ENCODE assay signal across 13 cellular contexts in genomic region chr12:6207254-6207942, GRCh38. TPM values are rescaled to one million over a fixed set of nuclear protein-coding genes. Genes with fewer than 3 reads are reported as not detected.
DNase-seq lines count a peak whose midpoint lies in the region; ATAC-seq and TF ChIP-seq lines count a peak whose summit lies in the region.
"Had no signal": no experiment of that assay in that cellular context is flagged by ENCODE, and none has a peak within 500 bp of the region (broad histone marks: within the 10 kb centered on the region; RNA-seq: fewer than 3 reads in every experiment).

No MANE protein-coding gene starts in this region.

- H3K9me3 Mint-ChIP-seq in CD8-positive, alpha-beta memory T cell, result no peaks in the 10 kb centered on the region
- H3K9me3 Mint-ChIP-seq: naive thymus-derived CD4-positive, alpha-beta T cell had no signal

- H3K36me3 ChIP-seq in Peyer's patch, result peaks cover 0 to 8% (median 0%) of the 10 kb centered on the region in 3 donors
- peaks cover 0 to 57% (median 6%) of the 10 kb centered on the region in 3 donors for H3K36me3 ChIP-seq in esophagus squamous epithelium
- no peaks in the 10 kb centered on the region for H3K36me3 ChIP-seq in mucosa of stomach (ENCODE audit: control insufficient read depth, insufficient read depth, low read length)
- H3K36me3 ChIP-seq in thyroid gland, result no peaks in the 10 kb centered on the region
- no peaks in the 10 kb centered on the region for H3K36me3 ChIP-seq in CD8-positive, alpha-beta memory T cell (ENCODE audit: insufficient read depth, low read length)

- H3K4me3 Mint-ChIP-seq in CD8-positive, alpha-beta memory T cell, result no peak overlapping the region
- H3K4me3 Mint-ChIP-seq: activated CD4-positive, alpha-beta T cell treated with anti-CD3 and anti-CD28 coated beads for 36 hours; naive thymus-derived CD4-positive, alpha-beta T cell had no signal

- peak overlapping the region; percentile 17 for H3K9ac ChIP-seq in mucosa of stomach (ENCODE audit: low read length)

- no peak overlapping the region for H3K4me3 ChIP-seq in Peyer's patch
- peak overlapping the region in 1 of 4 donors; percentile 3 for H3K4me3 ChIP-seq in esophagus squamous epithelium
- no peak overlapping the region for H3K4me3 ChIP-seq in mucosa of stomach (ENCODE audit: low read length)
- no peak overlapping the region for H3K4me3 ChIP-seq in thyroid gland (replicated peaks in 1 of 3)
- no peak overlapping the region for H3K4me3 ChIP-seq in CD8-positive, alpha-beta memory T cell (ENCODE audit: low read length)

- H3K27me3 ChIP-seq in Peyer's patch (no peaks in the 10 kb centered on the region), esophagus squamous epithelium (no peaks in the 10 kb centered on the region), mucosa of stomach (ENCODE audit: control insufficient read depth, insufficient read depth, low read length) (no peaks in the 10 kb centered on the region), thyroid gland (no peaks in the 10 kb centered on the region)
- H3K27me3 ChIP-seq in CD8-positive, alpha-beta memory T cell (ENCODE audit: insufficient read depth, low read length, poor library complexity, severe bottlenecking), result peaks cover 6% of the 10 kb centered on the region

- POLR2A ChIA-PET in CD8-positive, alpha-beta memory T cell (lab: Charles Lee), result interaction anchor here (0.5 kb wide), 1 partner anchor 72 kb away, joined by 7 read pairs; no protein-coding TSS in a partner anchor

- no peak overlapping the region for H3K27ac Mint-ChIP-seq in CD8-positive, alpha-beta memory T cell
- H3K27ac Mint-ChIP-seq: activated CD4-positive, alpha-beta T cell treated with anti-CD3 and anti-CD28 coated beads for 36 hours; naive thymus-derived CD4-positive, alpha-beta T cell had no signal

- H3K36me3 Mint-ChIP-seq in CD8-positive, alpha-beta memory T cell, result no peaks in the 10 kb centered on the region
- H3K36me3 Mint-ChIP-seq: naive thymus-derived CD4-positive, alpha-beta T cell had no signal

- H3K9me3 ChIP-seq in Peyer's patch, result no peaks in the 10 kb centered on the region
- no peaks in the 10 kb centered on the region for H3K9me3 ChIP-seq in esophagus squamous epithelium
- H3K9me3 ChIP-seq in mucosa of stomach (ENCODE audit: control insufficient read depth, low read length), result no peaks in the 10 kb centered on the region
- no peaks in the 10 kb centered on the region for H3K9me3 ChIP-seq in thyroid gland
- no peaks in the 10 kb centered on the region for H3K9me3 ChIP-seq in CD8-positive, alpha-beta memory T cell (ENCODE audit: low read length)

- DNase-seq in Peyer's patch, result peak in 1 of 3 donors; percentile 21
- no peak for DNase-seq in esophagus squamous epithelium (lab: John Stamatoyannopoulos, UW)
- DNase-seq in thyroid gland, result peak; percentile 66 to 76
- no peak for DNase-seq in CD8-positive, alpha-beta memory T cell
- DNase-seq in stimulated activated CD4-positive, alpha-beta T cell treated with anti-CD3 and anti-CD28 coated beads, Interleukin-4, amount 100 ng/mL, for 1 hour, result no peak
- no peak for DNase-seq in NCI-H2171 treated with DMSO at 0.1 percent for 48 hours (lab: John Stamatoyannopoulos, UW)
- DNase-seq: activated CD4-positive, alpha-beta T cell treated with anti-CD3 and anti-CD28 coated beads for 36 hours; naive thymus-derived CD4-positive, alpha-beta T cell; NCI-H524 had no signal

- CTCF ChIA-PET in CD8-positive, alpha-beta memory T cell (lab: Charles Lee), result interaction anchor here (1.0 to 3.0 kb wide), 2 partner anchors 12 to 72 kb away, joined by 3 to 10 read pairs; no protein-coding TSS in a partner anchor

- H3K27ac ChIP-seq in Peyer's patch (peak overlapping the region in 3 of 4 donors; percentile 11 to 97 (median 33)), esophagus squamous epithelium (peak overlapping the region; percentile 76 to 98 (median 94)), thyroid gland (peak overlapping the region; percentile 98 to 99 (median 99))
- H3K27ac ChIP-seq in CD8-positive, alpha-beta memory T cell (ENCODE audit: low read depth, low read length), result no peak overlapping the region
- H3K27ac ChIP-seq: HL-60 had no signal

- WGBS in esophagus squamous epithelium, 2 donors, result 25 to 27% methylated on average over 6 to 7 of the region's 9 CpGs
- 18 to 34% methylated on average over 9 of the region's 9 CpGs for WGBS in thyroid gland, 2 donors

- H3K4me1 ChIP-seq in Peyer's patch (peaks cover 0 to 85% (median 4%) of the 10 kb centered on the region in 4 donors), esophagus squamous epithelium (peaks cover 70 to 100% (median 97%) of the 10 kb centered on the region in 3 donors), mucosa of stomach (ENCODE audit: control insufficient read depth, insufficient read depth, low read length) (peaks cover 64% of the 10 kb centered on the region), thyroid gland (peaks cover 88 to 99% of the 10 kb centered on the region in 2 donors)
- H3K4me1 ChIP-seq in CD8-positive, alpha-beta memory T cell (ENCODE audit: insufficient read depth, low read length), result no peaks in the 10 kb centered on the region

- H3K27me3 Mint-ChIP-seq in CD8-positive, alpha-beta memory T cell, result peaks cover 14 to 20% of the 10 kb centered on the region in 2 donors

- no peak for ATAC-seq in HG02678 (IDR thresholded peaks at IDR 0.05; ENCODE audit: unreplicated experiment)
- ATAC-seq: activated CD4-positive, alpha-beta T cell treated with anti-CD3 and anti-CD28 coated beads for 36 hours; naive thymus-derived CD4-positive, alpha-beta T cell; SK-N-SH treated with all-trans-retinoic acid at 6 μM for 48 hours had no signal

- TF ChIP-seq CTCF in Peyer's patch (IDR thresholded peaks at IDR 0.05), result no peak
- TF ChIP-seq CTCF in esophagus squamous epithelium (IDR thresholded peaks at IDR 0.05), result peak in 1 of 6 experiments; percentile 13
- no peak for TF ChIP-seq CTCF in thyroid gland (IDR thresholded peaks at IDR 0.05)

- TF ChIP-seq POLR2A in Peyer's patch (IDR thresholded peaks at IDR 0.05) (no peak), esophagus squamous epithelium (IDR thresholded peaks at IDR 0.05) (no peak), thyroid gland (IDR thresholded peaks at IDR 0.05) (peak in 1 of 2 donors; percentile 37)

- intact Hi-C loops in esophagus squamous epithelium (cut with DNase I) (no loop called here), thyroid gland (cut with DNase I) (no loop called here)

- H3K4me1 Mint-ChIP-seq in CD8-positive, alpha-beta memory T cell, result peaks cover 7 to 17% (median 8%) of the 10 kb centered on the region in 3 donors

RNA-seq across cellular contexts. Expression of gene CD9, which starts 7.2 kb away (rescaled TPM):
- 100 to 1,000 TPM in 3 of 4 donors, 10 to 100 TPM in 1; 31.4 to 176 (median 141) TPM for total RNA-seq in Peyer's patch
- total RNA-seq in esophagus squamous epithelium, result 1,000 to 10,000 TPM in 1 of 4 donors, 100 to 1,000 TPM in 3; 464 to 1,007 (median 773) TPM
- total RNA-seq in thyroid gland, result 100 to 1,000 TPM; 367 to 494 (median 375) TPM
- total RNA-seq in CD8-positive, alpha-beta memory T cell, result 10 to 100 TPM; 13.5 to 16.2 TPM
- polyA plus RNA-seq in CD8-positive, alpha-beta memory T cell, result 6.9 TPM

Comparison
In these comparisons a context has a peak if more than half of its experiments do, and no peak if none do; other contexts are left out.
1. DNase-seq: peak in thyroid gland (2 of 2); none in esophagus squamous epithelium (single experiment), CD8-positive, alpha-beta memory T cell (0 of 5), stimulated activated CD4-positive, alpha-beta T cell treated with anti-CD3 and anti-CD28 coated beads, Interleukin-4, amount 100 ng/mL, for 1 hour (single experiment) and NCI-H2171 treated with DMSO at 0.1 percent for 48 hours (single experiment).